8 cellular contexts compared by ENCODE assay signal in the genomic region with DNA sequence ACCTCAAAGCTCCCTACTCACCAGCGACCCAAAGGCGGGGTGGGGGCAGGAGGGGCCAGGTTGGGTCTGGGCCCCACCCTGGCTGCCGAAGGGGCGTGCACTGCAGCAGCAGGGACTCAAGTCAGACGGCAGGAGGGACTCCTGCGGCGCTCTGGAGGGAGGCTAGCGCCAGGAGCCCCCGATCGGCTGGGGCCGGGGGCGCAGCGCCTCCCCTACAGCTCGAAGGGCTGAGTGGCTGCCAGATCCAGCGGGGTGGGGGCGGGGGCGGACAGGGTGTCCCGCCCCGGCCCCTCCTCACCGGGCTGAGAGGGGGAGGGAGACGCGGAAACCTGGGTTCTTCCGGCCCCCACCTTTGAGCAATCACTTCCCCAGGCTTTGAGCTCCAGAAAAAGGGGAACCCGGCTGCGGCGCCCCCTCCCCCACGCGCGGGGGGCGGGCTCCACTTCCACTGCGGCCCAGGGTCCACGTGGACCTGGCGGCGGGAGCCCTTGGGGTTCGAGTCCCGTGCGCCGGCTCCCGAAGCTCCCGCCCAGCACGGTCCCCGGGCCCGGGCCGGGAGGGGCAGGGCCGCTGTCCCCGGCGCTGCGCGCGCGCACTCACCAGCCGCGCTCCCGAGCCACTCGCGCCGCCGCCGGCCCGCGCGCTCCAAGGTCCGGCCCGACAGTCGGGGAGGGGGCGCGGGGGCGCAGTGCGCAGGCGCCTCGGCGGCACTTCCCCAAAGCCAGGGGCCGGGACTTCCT. TPM values are rescaled to one million over a fixed set of nuclear protein-coding genes. Genes with fewer than 3 reads are reported as not detected.
A peak's percentile ranks its signal among the peaks of the same experiment; 100 is the strongest.
DNase-seq lines count a peak whose midpoint lies in the region; ATAC-seq and TF ChIP-seq lines count a peak whose summit lies in the region.

A gene with protein sequence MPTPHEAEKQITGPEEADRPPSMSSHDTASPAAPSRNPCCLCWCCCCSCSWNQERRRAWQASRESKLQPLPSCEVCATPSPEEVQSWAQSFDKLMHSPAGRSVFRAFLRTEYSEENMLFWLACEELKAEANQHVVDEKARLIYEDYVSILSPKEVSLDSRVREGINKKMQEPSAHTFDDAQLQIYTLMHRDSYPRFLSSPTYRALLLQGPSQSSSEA (minus strand): TSS at position 246 of the 740 bp plus-strand sequence. CDS start 2,632 bp downstream, outside the sequence.

- no peaks in the 10 kb centered on the region; the same call in 1 of the 2 replicates for H3K4me1 ChIP-seq in H9 (ENCODE audit: insufficient read depth, low read length)
- H3K4me1 ChIP-seq in spleen: peaks cover 29 to 94% (median 85%) of the 10 kb centered on the region in 6 donors

- no peak within 1 kb of the TSS for H4K5ac ChIP-seq in H9 (ENCODE audit: insufficient read length, low read depth, low read length)

- H3K36me3 ChIP-seq in spleen: peaks cover 0 to 32% (median 19%) of the 10 kb centered on the region in 6 donors

- peak within 1 kb of the TSS; percentile 67 to 85 for H3K4me3 Mint-ChIP-seq in H9
- peak within 1 kb of the TSS; percentile 93 for H3K4me3 Mint-ChIP-seq in central memory CD8-positive, alpha-beta T cell

- H3K4me1 Mint-ChIP-seq in H9: peaks cover 32 to 40% of the 10 kb centered on the region in 2 experiments
- peaks cover 57% of the 10 kb centered on the region for H3K4me1 Mint-ChIP-seq in central memory CD8-positive, alpha-beta T cell

- ATAC-seq in central memory CD8-positive, alpha-beta T cell (replicated peaks; ENCODE audit: extremely low read depth, poor library complexity, severe bottlenecking): peak; percentile 24

- H3K4me3 ChIP-seq in WI38 (ENCODE audit: low read depth, low read length): peak within 1 kb of the TSS; percentile 78
- H3K4me3 ChIP-seq in spleen: peak within 1 kb of the TSS; percentile 62 to 96 (median 81)

- H2BK20ac ChIP-seq in H9 (ENCODE audit: low read depth, low read length, poor library complexity, severe bottlenecking): no peak within 1 kb of the TSS

- no peak within 1 kb of the TSS for H3K14ac ChIP-seq in H9 (ENCODE audit: insufficient read depth, low read length)

- no peak within 1 kb of the TSS for H3K4ac ChIP-seq in H9 (ENCODE audit: low read depth, low read length)

- peaks cover 0 to 2% of the 10 kb centered on the region in 2 experiments; a peak in 1 of 5 replicates for H3K9me3 Mint-ChIP-seq in H9
- H3K9me3 Mint-ChIP-seq in central memory CD8-positive, alpha-beta T cell: no peaks in the 10 kb centered on the region

- no peak within 1 kb of the TSS for H4K8ac ChIP-seq in H9 (replicated peaks; ENCODE audit: insufficient read length, low read depth, low read length)

- H2BK5ac ChIP-seq in H9 (ENCODE audit: insufficient read length, low read length): no peak within 1 kb of the TSS

- H3K27ac ChIP-seq in H9 (ENCODE audit: insufficient read length, low read depth, low read length) (no peak within 1 kb of the TSS), spleen (peak within 1 kb of the TSS; percentile 84 to 97 (median 89))

- DNase-seq in G401 (ENCODE audit: low spot score) (no peak), H9 (peak; percentile 68), NCI-H1694 (lab: John Stamatoyannopoulos, UW) (peak; percentile 21), islet precursor cell (peak; percentile 84), spleen (peak; percentile 98), middle frontal gyrus (ENCODE audit: extremely low spot score, low spot score) (no peak)
- peak; percentile 40 to 48 for DNase-seq in central memory CD8-positive, alpha-beta T cell (ENCODE audit: low spot score in 2 of 2)

- no peak within 1 kb of the TSS for H2BK12ac ChIP-seq in H9 (ENCODE audit: insufficient read length, low read depth, low read length)

- no peak within 1 kb of the TSS for H3K56ac ChIP-seq in H9 (ENCODE audit: insufficient read length, low read depth, low read length)

- H3K23me2 ChIP-seq in H9 (ENCODE audit: insufficient read length, low read depth, low read length, poor library complexity, severe bottlenecking): peaks cover 20% of the 10 kb centered on the region

- no peaks in the 10 kb centered on the region for H3K79me1 ChIP-seq in H9 (ENCODE audit: insufficient read depth, low read depth, low read length, poor library complexity, severe bottlenecking)

- peak in 2 of 3 donors; percentile 13 to 23 for TF ChIP-seq POLR2A in spleen (IDR thresholded peaks at IDR 0.05)

- intact Hi-C loops in spleen (cut with DNase I; ENCODE audit: low total_unique reads): loop anchor here (5.0 kb wide), 1 partner anchor 43 kb away; no protein-coding TSS in a partner anchor

- H3K27me3 ChIP-seq in H9 (ENCODE audit: insufficient read depth, low read length) (peaks cover 4% of the 10 kb centered on the region; the same call in 1 of the 2 replicates), spleen (replicated peaks in 1 of 7) (peaks cover 0 to 17% (median 8%) of the 10 kb centered on the region in 7 donors)

- no peak within 1 kb of the TSS for H2BK15ac ChIP-seq in H9 (ENCODE audit: low read depth, low read length)

- H3K23ac ChIP-seq in H9 (ENCODE audit: insufficient read length, low read depth, low read length): no peak within 1 kb of the TSS

- no peaks in the 10 kb centered on the region for H3K79me2 ChIP-seq in H9 (ENCODE audit: insufficient read depth, low read length)

- H3K27ac Mint-ChIP-seq in H9: no peak within 1 kb of the TSS; a peak in 1 of 7 replicates
- peak within 1 kb of the TSS; percentile 70 for H3K27ac Mint-ChIP-seq in central memory CD8-positive, alpha-beta T cell (ENCODE audit: low read depth)

- no peak within 1 kb of the TSS for H4K91ac ChIP-seq in H9 (ENCODE audit: insufficient read length, low read depth, low read length)

- WGBS in H9 (ENCODE audit: extremely low coverage, insufficient read length, low lambda C conversion rate): no CpG with 5 or more reads among the region's 73 CpGs
- 0 to 1% (median 0%) methylated on average over 5 to 73 of the region's 73 CpGs for WGBS in spleen, 5 donors

- H3K9ac ChIP-seq in H9 (ENCODE audit: extremely low read depth, insufficient read length, low read length): no peak within 1 kb of the TSS

- no peak within 1 kb of the TSS for H2BK120ac ChIP-seq in H9 (ENCODE audit: low read depth, low read length, poor library complexity, severe bottlenecking)

- H3K9me3 ChIP-seq in H9 (ENCODE audit: control insufficient read depth, low read depth, low read length) (no peaks in the 10 kb centered on the region), spleen (no peaks in the 10 kb centered on the region)

- no peaks in the 10 kb centered on the region for H4K20me1 ChIP-seq in H9 (ENCODE audit: control insufficient read depth, insufficient read depth, insufficient read length)

- H3T11ph ChIP-seq in H9 (ENCODE audit: low read length): no peak within 1 kb of the TSS

- peak within 1 kb of the TSS; percentile 62 for H3K4me2 ChIP-seq in H9 (ENCODE audit: insufficient read depth, insufficient read length, low read length)

- H3K27me3 Mint-ChIP-seq in H9 (ENCODE audit: low read depth): peaks cover 35% of the 10 kb centered on the region
- H3K27me3 Mint-ChIP-seq in central memory CD8-positive, alpha-beta T cell: no peaks in the 10 kb centered on the region

- H2AK5ac ChIP-seq in H9 (ENCODE audit: insufficient read length, low read length): no peak within 1 kb of the TSS

- no peak for TF ChIP-seq CTCF in H9 (conservative IDR thresholded peaks at IDR 0.05)
- TF ChIP-seq CTCF in WI38 (IDR thresholded peaks at IDR 0.05; ENCODE audit: low read depth, low read length): no peak
- TF ChIP-seq CTCF in spleen (IDR thresholded peaks at IDR 0.05 in 8 of 11, conservative IDR thresholded peaks at IDR 0.05 in 3 of 11): peak in 5 of 11 experiments; percentile 10 to 30 (median 21)

- no peak within 1 kb of the TSS for H2AFZ ChIP-seq in H9 (ENCODE audit: low read length)

- no peaks in the 10 kb centered on the region; a peak in 1 of 7 replicates for H3K36me3 Mint-ChIP-seq in H9 (ENCODE audit: insufficient read depth in 1 of 3, low read depth in 3 of 3)
- H3K36me3 Mint-ChIP-seq in central memory CD8-positive, alpha-beta T cell (ENCODE audit: insufficient read depth): peaks cover 13% of the 10 kb centered on the region

- no peak within 1 kb of the TSS for H3K18ac ChIP-seq in H9 (ENCODE audit: insufficient read length, low read depth, low read length)

- in situ Hi-C loops in G401 (cut with HindIII; ENCODE audit: low sequenced_read_pairs): no loop called here

RNA-seq across cellular contexts. Expression of the gene that starts here (rescaled TPM):
- total RNA-seq in G401 (2014; rRNA removed; shearing (Covaris generic)): 32.9 and 33.4 TPM in 2 replicates
- 11.7 and 12.8 TPM in 2 replicates for total RNA-seq in H9 (2021)
- total RNA-seq in spleen: 100 to 1,000 TPM in 4 of 7 donors, 10 to 100 TPM in 3; 91.6 to 186 (median 107) TPM
- polyA plus RNA-seq in spleen: 100 to 1,000 TPM in 1 of 3 donors, 10 to 100 TPM in 2; 80.4 to 125 (median 82.0) TPM

Comparison
In these comparisons a context has a peak if more than half of its experiments do, and no peak if none do; other contexts are left out.
1. DNase-seq: peak in H9 (single experiment), NCI-H1694 (single experiment), central memory CD8-positive, alpha-beta T cell (2 of 2), islet precursor cell (single experiment) and spleen (single experiment); none in G401 (single experiment) and middle frontal gyrus (single experiment).